Comparison of ENCODE assay signal across 2 cellular contexts in the genomic region with DNA sequence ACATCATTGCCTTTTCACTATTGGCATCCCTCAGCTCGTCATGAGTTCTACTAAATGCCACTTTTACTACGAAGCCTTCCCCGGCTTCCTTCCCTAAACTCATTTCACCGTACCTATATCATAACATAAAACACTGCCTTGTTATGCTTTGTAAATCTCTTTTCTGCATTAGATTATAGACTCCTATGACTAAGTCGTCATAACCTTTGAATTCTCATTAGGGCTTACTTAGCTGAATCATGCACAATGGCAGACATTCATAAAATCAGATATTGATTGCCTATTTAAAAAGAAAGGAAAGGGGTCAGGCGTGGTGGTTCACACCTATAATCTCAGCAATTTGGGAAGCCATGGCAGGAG.
TF ChIP-seq lines count a peak whose summit lies in the region.

No MANE protein-coding gene starts in this region.

TF ChIP-seq in GM12878, 131 proteins besides CTCF, POLR2A, EP300 and RAD21:
- TF ChIP-seq, protein P1, sequence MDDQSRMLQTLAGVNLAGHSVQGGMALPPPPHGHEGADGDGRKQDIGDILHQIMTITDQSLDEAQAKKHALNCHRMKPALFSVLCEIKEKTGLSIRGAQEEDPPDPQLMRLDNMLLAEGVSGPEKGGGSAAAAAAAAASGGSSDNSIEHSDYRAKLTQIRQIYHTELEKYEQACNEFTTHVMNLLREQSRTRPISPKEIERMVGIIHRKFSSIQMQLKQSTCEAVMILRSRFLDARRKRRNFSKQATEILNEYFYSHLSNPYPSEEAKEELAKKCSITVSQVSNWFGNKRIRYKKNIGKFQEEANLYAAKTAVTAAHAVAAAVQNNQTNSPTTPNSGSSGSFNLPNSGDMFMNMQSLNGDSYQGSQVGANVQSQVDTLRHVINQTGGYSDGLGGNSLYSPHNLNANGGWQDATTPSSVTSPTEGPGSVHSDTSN (IDR thresholded peaks at IDR 0.05; ENCODE audit: insufficient replicate concordance, low read depth, low read length): no peak
- TF ChIP-seq SPI1 (IDR thresholded peaks at IDR 0.05; ENCODE audit: borderline replicate concordance, insufficient read depth, low read depth, low read length) (no peak), POLR2AphosphoS5 (IDR thresholded peaks at IDR 0.05; ENCODE audit: low read length) (0 out of 2 replicates have a peak, but pooled peaks have one; percentile 23)

TF ChIP-seq in HEK293T, 16 proteins besides CTCF, POLR2A, EP300 and RAD21 (continued from another document):
- TF ChIP-seq PKNOX1 (IDR thresholded peaks at IDR 0.05) (no peak), SP1 (IDR thresholded peaks at IDR 0.05) (no peak), LEF1 (IDR thresholded peaks at IDR 0.05; ENCODE audit: borderline replicate concordance) (no peak), ELF4 (IDR thresholded peaks at IDR 0.05) (no peak), CTBP1 (IDR thresholded peaks at IDR 0.05; ENCODE audit: borderline replicate concordance) (no peak), FOXK2 (IDR thresholded peaks at IDR 0.05) (no peak), NFRKB (IDR thresholded peaks at IDR 0.05) (no peak), FOXA1 (IDR thresholded peaks at IDR 0.05) (no peak), ARNT (IDR thresholded peaks at IDR 0.05) (no peak), BHLHE40 (IDR thresholded peaks at IDR 0.05; ENCODE audit: borderline replicate concordance) (no peak), HDGF (IDR thresholded peaks at IDR 0.05; ENCODE audit: borderline replicate concordance) (no peak)
